Comparison of ENCODE assay signal across 24 cellular contexts in genomic region chr5:95986937-95987520, GRCh38. TPM values are rescaled to one million over a fixed set of nuclear protein-coding genes. Genes with fewer than 3 reads are reported as not detected.
A peak's percentile ranks its signal among the peaks of the same experiment; 100 is the strongest.
DNase-seq lines count a peak whose midpoint lies in the region; ATAC-seq and TF ChIP-seq lines count a peak whose summit lies in the region.
"Had no signal": no experiment of that assay in that cellular context is flagged by ENCODE, and none has a peak within 500 bp of the region (broad histone marks: within the 10 kb centered on the region; RNA-seq: fewer than 3 reads in every experiment).

No MANE protein-coding gene starts in this region.

- POLR2A ChIA-PET in WTC11 (lab: Charles Lee): no interaction called here

- H3K4me2 ChIP-seq in DND-41 (ENCODE audit: insufficient read depth, low read length): no peak overlapping the region

- H3K4me1 ChIP-seq in DND-41 (ENCODE audit: insufficient read depth, low read length): peaks cover 3% of the 10 kb centered on the region; the same call in 1 of the 2 replicates
- H3K4me1 ChIP-seq: parathyroid adenoma, tibial nerve had no signal

- H3K9me3 Mint-ChIP-seq in WTC11 (no peaks in the 10 kb centered on the region), neural crest cell (no peaks in the 10 kb centered on the region)
- H3K9me3 Mint-ChIP-seq: activated naive CD8-positive, alpha-beta T cell treated with anti-CD3 and anti-CD28 coated beads, Interleukin-2, amount 10 ng/mL, durations not matched to agents 7 days and 5 days; activated T-helper 2 cell treated with anti-CD3 and anti-CD28 coated beads, Interferon-gamma antibody, Interleukin-2, Interleukin-4, amounts not matched to agents 10 μg/mL and 5 μg/mL and 100 μg/mL, durations not matched to agents 14 hours and 24 hours and 36 hours; CD8-positive, alpha-beta T cell; natural killer cell; stimulated activated memory B cell treated with anti-CD40 and anti-IgM and Interleukin-4, amounts not matched to agents 10 μg/mL and 1 μg/mL and 100 μg/mL, for 72 hours had no signal

- H3K27me3 Mint-ChIP-seq in WTC11 (ENCODE audit: low read depth) (no peaks in the 10 kb centered on the region), neural crest cell (ENCODE audit: low read depth) (no peaks in the 10 kb centered on the region)
- H3K27me3 Mint-ChIP-seq: stimulated activated memory B cell treated with anti-CD40 and anti-IgM and Interleukin-4, amounts not matched to agents 10 μg/mL and 1 μg/mL and 100 μg/mL, for 72 hours had no signal

- no peaks in the 10 kb centered on the region for H3K79me2 ChIP-seq in DND-41 (ENCODE audit: insufficient read depth, low read length)
- H3K79me2 ChIP-seq: parathyroid adenoma had no signal

- H3K27me3 ChIP-seq in DND-41 (ENCODE audit: insufficient read depth, low read length, poor library complexity): no peaks in the 10 kb centered on the region
- H3K27me3 ChIP-seq: tibial nerve had no signal

- no peak for DNase-seq in DND-41
- DNase-seq in WTC11 (ENCODE audit: low spot score): no peak
- DNase-seq in left cardiac atrium: no peak
- DNase-seq in neural crest cell (ENCODE audit: low read depth, low spot score): no peak
- no peak for DNase-seq in ACHN
- DNase-seq in AML-193 (lab: John Stamatoyannopoulos, UW): no peak
- no peak for DNase-seq in NCI-H748 treated with DMSO at 0.1 percent for 48 hours (lab: John Stamatoyannopoulos, UW)
- DNase-seq in SIG-M5 treated with dmso at 0.1 percent for 504 hours (lab: John Stamatoyannopoulos, UW; ENCODE audit: unreplicated experiment): no peak
- DNase-seq: activated CD4-positive, alpha-beta T cell treated with anti-CD3 and anti-CD28 coated beads for 48 hours; activated naive CD8-positive, alpha-beta T cell treated with anti-CD3 and anti-CD28 coated beads, Interleukin-2, amount 10 ng/mL, durations not matched to agents 7 days and 5 days; CD8-positive, alpha-beta T cell; dermis blood vessel endothelial cell; hippocampal formation; kidney; natural killer cell; NCI-H1092; NCI-H2081; NCI-H446; SW 1271 had no signal

- H3K36me3 Mint-ChIP-seq in WTC11 (no peaks in the 10 kb centered on the region), neural crest cell (ENCODE audit: low read depth) (no peaks in the 10 kb centered on the region)
- H3K36me3 Mint-ChIP-seq: activated naive CD8-positive, alpha-beta T cell treated with anti-CD3 and anti-CD28 coated beads, Interleukin-2, amount 10 ng/mL, durations not matched to agents 7 days and 5 days; CD8-positive, alpha-beta T cell; natural killer cell; stimulated activated memory B cell treated with anti-CD40 and anti-IgM and Interleukin-4, amounts not matched to agents 10 μg/mL and 1 μg/mL and 100 μg/mL, for 72 hours had no signal

- H4K20me1 ChIP-seq in DND-41 (ENCODE audit: insufficient read depth, low read length): no peaks in the 10 kb centered on the region

- TF ChIP-seq CTCF in DND-41 (IDR thresholded peaks at IDR 0.05; ENCODE audit: borderline replicate concordance, extremely low read depth, low read length, poor library complexity, severe bottlenecking): no peak
- no peak for TF ChIP-seq CTCF in WTC11 (IDR thresholded peaks at IDR 0.05)
- TF ChIP-seq CTCF in neural crest cell (conservative IDR thresholded peaks at IDR 0.05): no peak

- 0 out of 2 replicates have a peak overlapping the region, but pooled peaks have one; percentile 46 for H2AFZ ChIP-seq in DND-41 (ENCODE audit: low read depth, low read length)
- H2AFZ ChIP-seq: parathyroid adenoma had no signal

- intact Hi-C loops in left cardiac atrium (cut with DNase I): no loop called here

- H3K9me3 ChIP-seq in DND-41 (ENCODE audit: insufficient read depth, low read length, severe bottlenecking): no peaks in the 10 kb centered on the region
- H3K9me3 ChIP-seq: tibial nerve had no signal

- H3K9ac ChIP-seq in DND-41 (ENCODE audit: low read depth, low read length): no peak overlapping the region
- H3K9ac ChIP-seq: parathyroid adenoma had no signal

- H3K4me3 ChIP-seq in DND-41 (ENCODE audit: low read depth in 1 of 2, low read length in 2 of 2): no peak overlapping the region
- H3K4me3 ChIP-seq: tibial nerve had no signal

- H3K27ac ChIP-seq in DND-41 (ENCODE audit: low read length): no peak overlapping the region
- H3K27ac ChIP-seq: parathyroid adenoma, RWPE1, tibial nerve had no signal

- in situ Hi-C loops in ACHN (cut with HindIII; ENCODE audit: low pct_ligation_motif_present, low pct_unique_long_range_greater_than_20kb, low sequenced_read_pairs): no loop called here

- CTCF ChIA-PET in WTC11 (lab: Charles Lee): no interaction called here

- H3K27ac Mint-ChIP-seq in WTC11 (no peak overlapping the region), neural crest cell (ENCODE audit: unreplicated experiment) (peak overlapping the region; percentile 12)
- H3K27ac Mint-ChIP-seq: activated naive CD8-positive, alpha-beta T cell treated with anti-CD3 and anti-CD28 coated beads, Interleukin-2, amount 10 ng/mL, durations not matched to agents 7 days and 5 days; activated T-helper 2 cell treated with anti-CD3 and anti-CD28 coated beads, Interferon-gamma antibody, Interleukin-2, Interleukin-4, amounts not matched to agents 10 μg/mL and 5 μg/mL and 100 μg/mL, durations not matched to agents 14 hours and 24 hours and 36 hours; CD8-positive, alpha-beta T cell; natural killer cell; stimulated activated memory B cell treated with anti-CD40 and anti-IgM and Interleukin-4, amounts not matched to agents 10 μg/mL and 1 μg/mL and 100 μg/mL, for 72 hours had no signal

- H3K4me3 Mint-ChIP-seq in WTC11 (no peak overlapping the region), neural crest cell (no peak overlapping the region)
- H3K4me3 Mint-ChIP-seq: activated naive CD8-positive, alpha-beta T cell treated with anti-CD3 and anti-CD28 coated beads, Interleukin-2, amount 10 ng/mL, durations not matched to agents 7 days and 5 days; CD8-positive, alpha-beta T cell; natural killer cell; stimulated activated memory B cell treated with anti-CD40 and anti-IgM and Interleukin-4, amounts not matched to agents 10 μg/mL and 1 μg/mL and 100 μg/mL, for 72 hours had no signal

- H3K4me1 Mint-ChIP-seq in WTC11 (peaks cover 3% of the 10 kb centered on the region; the same call in 1 of the 2 replicates), neural crest cell (no peaks in the 10 kb centered on the region)
- H3K4me1 Mint-ChIP-seq: activated naive CD8-positive, alpha-beta T cell treated with anti-CD3 and anti-CD28 coated beads, Interleukin-2, amount 10 ng/mL, durations not matched to agents 7 days and 5 days; natural killer cell; stimulated activated memory B cell treated with anti-CD40 and anti-IgM and Interleukin-4, amounts not matched to agents 10 μg/mL and 1 μg/mL and 100 μg/mL, for 72 hours had no signal

- H3K36me3 ChIP-seq in DND-41 (ENCODE audit: insufficient read depth, low read length): no peaks in the 10 kb centered on the region
- H3K36me3 ChIP-seq: tibial nerve had no signal

- ATAC-seq in DND-41 (ENCODE audit: insufficient read depth, low read depth) (no peak; the same call in 2 of the 3 replicates), WTC11 (no peak), left cardiac atrium (peak; percentile 47 to 55)
- ATAC-seq: CD8-positive, alpha-beta T cell; natural killer cell; stimulated activated memory B cell treated with anti-CD40 and anti-IgM and Interleukin-4, amounts not matched to agents 10 μg/mL and 1 μg/mL and 100 μg/mL, for 72 hours had no signal

TF ChIP-seq in WTC11, 78 proteins besides CTCF, POLR2A, EP300 and RAD21:
- TF ChIP-seq GABPB1 (CRISPR knock-in tag; IDR thresholded peaks at IDR 0.05) (peak; percentile 42; the same call in 1 of the 2 replicates), SMAD4 (CRISPR knock-in tag; IDR thresholded peaks at IDR 0.05) (no peak)

RNA-seq across cellular contexts. Expression of gene ELL2, which starts 25.4 kb away (rescaled TPM):
- 20.5 to 24.4 TPM (median 23.9 TPM) in 3 replicates for total RNA-seq in WTC11 (2021)
- 10 to 100 TPM; 39.1 to 77.7 TPM for total RNA-seq in left cardiac atrium
- 4.4 and 4.6 TPM in 2 replicates for total RNA-seq in neural crest cell

Comparison
In these comparisons a context has a peak if more than half of its experiments do, and no peak if none do; other contexts are left out.
1. ATAC-seq: peak in left cardiac atrium (2 of 2); none in DND-41 (single experiment) and WTC11 (single experiment).